Comparison of ENCODE assay signal across 8 cellular contexts in the genomic region with DNA sequence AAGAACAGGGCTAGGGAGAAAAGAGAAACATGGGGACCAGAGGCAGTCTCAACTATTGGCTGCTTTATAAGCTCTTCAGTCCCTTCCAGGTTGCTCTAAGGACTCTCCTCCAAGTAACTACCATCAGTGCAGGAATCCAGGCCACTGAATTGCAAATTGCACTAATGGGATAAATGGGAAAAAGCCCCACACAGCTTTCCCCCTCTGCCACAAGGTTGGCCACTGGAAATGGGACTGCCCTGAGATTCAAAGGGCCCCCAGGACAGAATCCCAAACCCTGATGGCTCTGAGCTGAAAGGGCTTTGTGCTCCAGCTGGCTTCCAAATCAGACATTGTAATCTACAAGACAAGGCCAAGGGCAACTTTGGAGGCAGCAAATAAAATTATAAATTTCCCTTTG.
"Had no signal": no experiment of that assay in that cellular context is flagged by ENCODE, and none has a peak within 500 bp of the region (broad histone marks: within the 10 kb centered on the region; RNA-seq: fewer than 3 reads in every experiment).

No MANE protein-coding gene starts in this region.

- DNase-seq: GM23248, GOT3, H7, H9, HCEC 1CT, HFFc6 had no signal

- H3K4me3 Mint-ChIP-seq: GM23338, H9, HFFc6 had no signal

- H3K4me3 ChIP-seq: GM23248, GM23338, HAP-1 had no signal

- H3K4me1 ChIP-seq: HAP-1 had no signal

- H3K36me3 ChIP-seq: HAP-1 had no signal

- H3K4me1 Mint-ChIP-seq: GM23338, H9 had no signal

- H3K27ac Mint-ChIP-seq: GM23338, H9, HFFc6 had no signal

- H3K27ac ChIP-seq: GM23248 had no signal

- H3K9ac ChIP-seq: GM23248 had no signal
